21 cellular contexts compared by ENCODE assay signal in genomic region chr12:116242740-116243139, GRCh38.
"Had no signal": no experiment of that assay in that cellular context is flagged by ENCODE, and none has a peak within 500 bp of the region (broad histone marks: within the 10 kb centered on the region; RNA-seq: fewer than 3 reads in every experiment).

No MANE protein-coding gene starts in this region.

- H3K27ac ChIP-seq: breast epithelium, PC-9, VCaP had no signal

- ATAC-seq: T-cell had no signal

- H3K4me3 ChIP-seq: breast epithelium, PC-9 had no signal

- H3K36me3 ChIP-seq: breast epithelium had no signal

- H3K4me3 Mint-ChIP-seq: activated CD4-positive, alpha-beta memory T cell treated with anti-CD3 and anti-CD28 coated beads, Interleukin-2, amount 10 ng/mL, durations not matched to agents 7 days and 5 days; activated CD4-positive, alpha-beta T cell treated with anti-CD3 and anti-CD28 coated beads, Interleukin-2, amount 10 ng/mL, durations not matched to agents 7 days and 5 days; T-cell had no signal

- H3K27me3 Mint-ChIP-seq: activated CD4-positive, alpha-beta memory T cell treated with anti-CD3 and anti-CD28 coated beads, Interleukin-2, amount 10 ng/mL, durations not matched to agents 7 days and 5 days; activated CD4-positive, alpha-beta T cell treated with anti-CD3 and anti-CD28 coated beads, Interleukin-2, amount 10 ng/mL, durations not matched to agents 7 days and 5 days; T-cell had no signal

- H3K27ac Mint-ChIP-seq: activated CD4-positive, alpha-beta memory T cell treated with anti-CD3 and anti-CD28 coated beads, Interleukin-2, amount 10 ng/mL, durations not matched to agents 7 days and 5 days; activated CD4-positive, alpha-beta T cell treated with anti-CD3 and anti-CD28 coated beads, Interleukin-2, amount 10 ng/mL, durations not matched to agents 7 days and 5 days had no signal

- DNase-seq: activated CD4-positive, alpha-beta memory T cell treated with anti-CD3 and anti-CD28 coated beads, Interleukin-2, amount 10 ng/mL, durations not matched to agents 7 days and 5 days; activated CD4-positive, alpha-beta T cell treated with anti-CD3 and anti-CD28 coated beads, Interleukin-2, amount 10 ng/mL, durations not matched to agents 7 days and 5 days; activated CD4-positive, CD25-positive, alpha-beta regulatory T cell; activated CD8-positive, alpha-beta memory T cell treated with anti-CD3 and anti-CD28 coated beads, Interleukin-2, amount 50 U/mL, for 48 hours; activated effector memory CD4-positive, alpha-beta T cell treated with Interleukin-2 at 50 U/mL for 16 hours; activated naive CD4-positive, alpha-beta T cell; activated T-cell treated with anti-CD3 and anti-CD28 coated beads, Interleukin-2, amount 50 U/mL, for 1 hour; aorta; IMR-90; Kasumi-1; KBM-7; NCI-H1105 treated with DMSO at 0.1 percent for 48 hours; NCI-H1436 treated with DMSO at 0.1 percent for 48 hours; NCI-H187; NCI-H2081; NCI-H524; PC-9; SHP77 treated with DMSO at 0.1 percent for 48 hours; T-cell had no signal

- H3K27me3 ChIP-seq: breast epithelium had no signal

- H3K9me3 ChIP-seq: breast epithelium had no signal

- H3K9me3 Mint-ChIP-seq: activated CD4-positive, alpha-beta memory T cell treated with anti-CD3 and anti-CD28 coated beads, Interleukin-2, amount 10 ng/mL, durations not matched to agents 7 days and 5 days; activated CD4-positive, alpha-beta T cell treated with anti-CD3 and anti-CD28 coated beads, Interleukin-2, amount 10 ng/mL, durations not matched to agents 7 days and 5 days; T-cell had no signal
